ENCODE assay signal across 21 cellular contexts in the genomic region with DNA sequence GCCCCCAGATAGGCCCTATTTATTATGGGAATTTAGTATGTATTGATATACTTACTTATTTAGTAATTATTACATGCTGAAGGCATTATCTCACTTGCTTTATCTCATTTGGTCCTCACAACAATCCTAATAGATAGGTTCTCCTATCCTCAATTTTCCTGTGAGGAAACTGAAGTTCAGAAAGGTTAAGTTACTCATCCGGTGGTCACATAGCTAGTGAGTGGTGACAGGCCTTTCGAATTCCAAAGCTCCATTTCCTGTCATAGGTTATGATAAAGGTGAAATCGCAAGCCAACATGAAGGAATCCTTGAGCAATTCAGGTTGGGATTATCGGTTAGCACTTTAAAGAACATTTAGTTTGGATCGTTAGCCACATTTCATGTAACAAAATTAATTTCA. TPM values are rescaled to one million over a fixed set of nuclear protein-coding genes. Genes with fewer than 3 reads are reported as not detected.
DNase-seq lines count a peak whose midpoint lies in the region; ATAC-seq, FAIRE-seq and TF ChIP-seq lines count a peak whose summit lies in the region.
"Had no signal": no experiment of that assay in that cellular context is flagged by ENCODE, and none has a peak within 500 bp of the region (broad histone marks: within the 10 kb centered on the region; RNA-seq: fewer than 3 reads in every experiment).

No MANE protein-coding gene starts in this region.

- no peaks in the 10 kb centered on the region for H3K9me3 Mint-ChIP-seq in MCF 10A (ENCODE audit: unreplicated experiment)
- H3K9me3 Mint-ChIP-seq in activated CD4-positive, alpha-beta T cell treated with anti-CD3 and anti-CD28 coated beads for 36 hours (ENCODE audit: low read depth) = no peaks in the 10 kb centered on the region
- H3K9me3 Mint-ChIP-seq: activated naive CD8-positive, alpha-beta T cell treated with anti-CD3 and anti-CD28 coated beads for 36 hours; HFFc6; nephron progenitor cell had no signal

- H3K36me3 Mint-ChIP-seq in MCF 10A (ENCODE audit: insufficient read depth, unreplicated experiment) = peaks cover 51% of the 10 kb centered on the region
- peaks cover 28% of the 10 kb centered on the region for H3K36me3 Mint-ChIP-seq in activated CD4-positive, alpha-beta T cell treated with anti-CD3 and anti-CD28 coated beads for 36 hours (ENCODE audit: low read depth)

- no peaks in the 10 kb centered on the region for H3K27me3 ChIP-seq in breast epithelium
- H3K27me3 ChIP-seq in RWPE2 (ENCODE audit: insufficient read depth, poor library complexity, severe bottlenecking) = no peaks in the 10 kb centered on the region

- intact Hi-C loops in MCF 10A (cut with micrococcal nuclease) = no loop called here
- intact Hi-C loops in breast epithelium (cut with DNase I; ENCODE audit: low total_unique reads) = no loop called here
- intact Hi-C loops in activated CD4-positive, alpha-beta T cell treated with anti-CD3 and anti-CD28 coated beads for 36 hours (cut with DNase I, micrococcal nuclease) = no loop called here

- DNase-seq in MCF 10A (ENCODE audit: unreplicated experiment) (peak; percentile 25), breast epithelium (ENCODE audit: low spot score in 2 of 2) (no peak), RWPE2 (ENCODE audit: low spot score) (no peak), fibroblast of mammary gland (ENCODE audit: low read depth) (peak; percentile 54), urothelium cell line (ENCODE audit: low spot score) (peak; percentile 11), NCI-H1436 treated with DMSO at 0.1 percent for 48 hours (lab: John Stamatoyannopoulos, UW) (no peak)
- DNase-seq in activated T-cell treated with anti-CD3 and anti-CD28 coated beads, Interleukin-2, amount 50 U/mL, for 1 hour = no peak
- DNase-seq in activated CD4-positive, alpha-beta T cell treated with anti-CD3 and anti-CD28 coated beads for 36 hours = no peak
- DNase-seq: activated naive CD8-positive, alpha-beta T cell treated with anti-CD3 and anti-CD28 coated beads for 36 hours; HFFc6; hypothalamus; Karpas-422; kidney; NCI-H1105; NCI-H2171; nephron progenitor cell; stimulated activated CD4-positive, alpha-beta T cell treated with anti-CD3 and anti-CD28 coated beads, Interleukin-4, amount 100 ng/mL, for 4 hours; T-helper 1 cell had no signal

- H3K27ac ChIP-seq in breast epithelium (no peak overlapping the region), RWPE2 (ENCODE audit: poor library complexity, severe bottlenecking) (peak overlapping the region; percentile 35)
- H3K27ac ChIP-seq: 22Rv1, prostate gland had no signal

- no peak overlapping the region for H3K4me3 Mint-ChIP-seq in MCF 10A (ENCODE audit: unreplicated experiment)
- H3K4me3 Mint-ChIP-seq in activated CD4-positive, alpha-beta T cell treated with anti-CD3 and anti-CD28 coated beads for 36 hours = no peak overlapping the region
- H3K4me3 Mint-ChIP-seq: activated naive CD8-positive, alpha-beta T cell treated with anti-CD3 and anti-CD28 coated beads for 36 hours; HFFc6; nephron progenitor cell had no signal

- CTCF ChIA-PET in MCF 10A (lab: Yijun Ruan, JAX) = interaction anchor here (0.8 to 1.4 kb wide), 3 partner anchors 18 to 169 kb away, joined by 3 to 4 read pairs (median 3); no protein-coding TSS in a partner anchor
- CTCF ChIA-PET in activated CD4-positive, alpha-beta T cell treated with anti-CD3 and anti-CD28 coated beads for 36 hours (lab: Charles Lee) = interaction anchor here (1.1 to 6.6 kb wide), 6 partner anchors 10 to 235 kb away, joined by 3 to 58 read pairs (median 6); no protein-coding TSS in a partner anchor

- POLR2A ChIA-PET in MCF 10A (lab: Yijun Ruan, JAX) = interaction anchor here (1.2 to 1.6 kb wide), 2 partner anchors 9 to 85 kb away, joined by 3 to 4 read pairs; no protein-coding TSS in a partner anchor
- POLR2A ChIA-PET in activated CD4-positive, alpha-beta T cell treated with anti-CD3 and anti-CD28 coated beads for 36 hours (lab: Charles Lee) = interaction anchor here (0.6 kb wide), 1 partner anchor 23 kb away, joined by 3 read pairs; no protein-coding TSS in a partner anchor

- no TSS peak for BruUV-seq in MCF 10A (replicated peaks; lab: Mats Ljungman, UMichigan)

- H3K4me1 Mint-ChIP-seq in MCF 10A (ENCODE audit: insufficient read depth, unreplicated experiment) = peaks cover 18% of the 10 kb centered on the region
- peaks cover 38% of the 10 kb centered on the region for H3K4me1 Mint-ChIP-seq in activated CD4-positive, alpha-beta T cell treated with anti-CD3 and anti-CD28 coated beads for 36 hours

- no peak for FAIRE-seq in urothelium cell line (lab: Jason Lieb, UNC)
- FAIRE-seq: G401.6, kidney had no signal

- H3K27ac Mint-ChIP-seq in MCF 10A (ENCODE audit: low read depth, unreplicated experiment) = no peak overlapping the region
- H3K27ac Mint-ChIP-seq in activated CD4-positive, alpha-beta T cell treated with anti-CD3 and anti-CD28 coated beads for 36 hours = no peak overlapping the region
- H3K27ac Mint-ChIP-seq: activated naive CD8-positive, alpha-beta T cell treated with anti-CD3 and anti-CD28 coated beads for 36 hours; HFFc6; nephron progenitor cell had no signal

- H3K4me3 ChIP-seq in breast epithelium (no peak overlapping the region), RWPE2 (ENCODE audit: severe bottlenecking) (no peak overlapping the region), fibroblast of mammary gland (ENCODE audit: control insufficient read depth, low read depth, low read length) (no peak overlapping the region)
- H3K4me3 ChIP-seq: prostate gland had no signal

- ATAC-seq in RWPE2 (ENCODE audit: low read depth) = peak; percentile 49; the same call in 1 of the 3 replicates
- ATAC-seq in activated CD4-positive, alpha-beta T cell treated with anti-CD3 and anti-CD28 coated beads for 36 hours = no peak

- H3K27me3 Mint-ChIP-seq in MCF 10A (ENCODE audit: insufficient read depth, unreplicated experiment) = no peaks in the 10 kb centered on the region
- no peaks in the 10 kb centered on the region for H3K27me3 Mint-ChIP-seq in activated CD4-positive, alpha-beta T cell treated with anti-CD3 and anti-CD28 coated beads for 36 hours
- H3K27me3 Mint-ChIP-seq: activated naive CD8-positive, alpha-beta T cell treated with anti-CD3 and anti-CD28 coated beads for 36 hours had no signal

- TF ChIP-seq CTCF in MCF 10A (IDR thresholded peaks at IDR 0.05; ENCODE audit: unreplicated experiment) (no peak), breast epithelium (IDR thresholded peaks at IDR 0.05) (no peak), RWPE2 (IDR thresholded peaks at IDR 0.05; ENCODE audit: poor library complexity, severe bottlenecking) (no peak), fibroblast of mammary gland (conservative IDR thresholded peaks at IDR 0.05; ENCODE audit: control insufficient read depth, insufficient read depth, low read depth, low read length) (no peak)

- no peaks in the 10 kb centered on the region for H3K4me1 ChIP-seq in breast epithelium
- H3K4me1 ChIP-seq in RWPE2 (ENCODE audit: insufficient read depth, poor library complexity, severe bottlenecking) = peaks cover 24% of the 10 kb centered on the region
- H3K4me1 ChIP-seq: prostate gland had no signal

- H3K36me3 ChIP-seq in breast epithelium = no peaks in the 10 kb centered on the region
- peaks cover 79% of the 10 kb centered on the region for H3K36me3 ChIP-seq in RWPE2 (ENCODE audit: low read depth)
- H3K36me3 ChIP-seq: prostate gland had no signal

- TF ChIP-seq POLR2A in breast epithelium (IDR thresholded peaks at IDR 0.05) = no peak

- H3K9me3 ChIP-seq in breast epithelium = no peaks in the 10 kb centered on the region
- H3K9me3 ChIP-seq in RWPE2 (ENCODE audit: severe bottlenecking) = no peaks in the 10 kb centered on the region
- H3K9me3 ChIP-seq: prostate gland had no signal

RNA-seq across cellular contexts. Expression of a gene that starts 33.3 kb away (rescaled TPM):
- 40.3 and 48.5 TPM in 2 replicates for total RNA-seq in MCF 10A (2022)
- 10 to 100 TPM; 40.2 to 76.2 (median 71.8) TPM for total RNA-seq in breast epithelium
- 10 to 100 TPM; 41.4 to 43.6 TPM for total RNA-seq in activated CD4-positive, alpha-beta T cell treated with anti-CD3 and anti-CD28 coated beads for 36 hours

Comparison
In these comparisons a context has a peak if more than half of its experiments do, and no peak if none do; other contexts are left out.
1. DNase-seq: peak in MCF 10A (single experiment), fibroblast of mammary gland (single experiment) and urothelium cell line (single experiment); none in breast epithelium (0 of 2), RWPE2 (single experiment), activated T-cell treated with anti-CD3 and anti-CD28 coated beads, Interleukin-2, amount 50 U/mL, for 1 hour (single experiment), NCI-H1436 treated with DMSO at 0.1 percent for 48 hours (single experiment) and activated CD4-positive, alpha-beta T cell treated with anti-CD3 and anti-CD28 coated beads for 36 hours (single experiment).